In the genomic region with DNA sequence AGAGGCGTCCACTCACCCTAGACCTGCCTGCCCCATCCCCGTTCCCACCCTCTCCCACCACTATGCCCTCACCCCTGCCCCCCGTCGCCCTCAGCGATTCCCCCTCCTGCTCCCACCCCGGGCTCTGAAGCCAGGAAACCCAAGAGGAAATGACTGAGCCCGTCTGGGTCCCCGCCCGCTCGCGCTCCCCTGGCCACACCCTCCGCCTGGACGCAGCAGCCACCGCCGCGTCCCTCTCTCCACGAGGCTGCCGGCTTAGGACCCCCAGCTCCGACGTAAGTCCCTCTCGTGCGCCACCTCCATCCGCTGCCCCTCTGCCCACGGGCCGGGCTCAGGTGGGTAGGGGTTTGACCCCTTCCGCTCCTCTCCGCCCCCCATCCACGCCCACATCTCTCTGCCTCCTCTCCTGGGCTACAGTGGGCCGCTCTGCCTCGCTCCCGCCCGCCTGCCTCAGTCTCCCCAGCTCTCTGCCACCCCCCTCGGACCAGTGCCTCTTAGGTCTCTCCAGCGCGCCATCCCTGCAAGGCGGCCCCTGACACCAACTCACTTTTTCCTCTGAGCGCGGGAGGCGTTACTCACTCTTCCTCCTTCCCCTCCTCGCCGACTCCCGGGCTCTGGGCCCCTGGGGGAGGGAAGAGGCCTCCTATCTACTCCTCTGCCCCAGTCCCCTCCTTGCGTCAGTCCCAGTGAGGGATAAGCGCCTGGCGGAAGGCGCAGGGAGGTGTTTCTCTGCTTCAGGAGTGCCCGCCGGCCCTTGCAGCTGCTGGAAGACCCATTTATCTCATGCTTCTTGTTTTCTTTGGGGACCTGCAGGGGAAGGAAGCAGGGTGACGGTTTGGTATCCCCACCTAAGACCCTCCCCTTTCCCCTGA, we compare ENCODE assay signal across 8 cellular contexts. TPM values are rescaled to one million over a fixed set of nuclear protein-coding genes. Genes with fewer than 3 reads are reported as not detected.
DNase-seq lines count a peak whose midpoint lies in the region; ATAC-seq and TF ChIP-seq lines count a peak whose summit lies in the region.

A gene with protein sequence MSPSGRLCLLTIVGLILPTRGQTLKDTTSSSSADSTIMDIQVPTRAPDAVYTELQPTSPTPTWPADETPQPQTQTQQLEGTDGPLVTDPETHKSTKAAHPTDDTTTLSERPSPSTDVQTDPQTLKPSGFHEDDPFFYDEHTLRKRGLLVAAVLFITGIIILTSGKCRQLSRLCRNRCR (plus strand): TSS at position 201 of the 872 bp plus-strand sequence. CDS start 816 bp downstream, outside the sequence.

- H3K4me3 Mint-ChIP-seq in CD4-positive, alpha-beta memory T cell, result peak within 1 kb of the TSS; percentile 98 to 100 (median 99)

- peak; percentile 60 to 84 (median 64) for DNase-seq in CD4-positive, alpha-beta memory T cell
- peak; percentile 86 for DNase-seq in activated naive CD4-positive, alpha-beta T cell treated with Interleukin-2 at 50 U/mL for 16 hours
- DNase-seq in Right ventricle myocardium superior, result peak; percentile 81
- DNase-seq in pulmonary artery endothelial cell (ENCODE audit: low read depth, low spot score), result peak; percentile 36
- no peak for DNase-seq in foreskin melanocyte

- WGBS in urinary bladder, result 1% methylated on average over 49 of the region's 49 CpGs

- CTCF ChIA-PET in CD4-positive, alpha-beta memory T cell (lab: Charles Lee; ENCODE audit: partially characterized antibody), result interaction anchor here (0.7 to 4.2 kb wide), 18 partner anchors 8 to 88 kb away, joined by 3 to 90 read pairs (median 6); a partner anchor contains a TSS

- peaks cover 56% of the 10 kb centered on the region for H3K4me1 ChIP-seq in CD4-positive, alpha-beta memory T cell (ENCODE audit: insufficient read depth, low read length)
- H3K4me1 ChIP-seq in urinary bladder (ENCODE audit: insufficient read depth), result no peaks in the 10 kb centered on the region

- POLR2A ChIA-PET in CD4-positive, alpha-beta memory T cell (lab: Charles Lee; ENCODE audit: partially characterized antibody), result interaction anchor here (0.8 to 10.5 kb wide), 16 partner anchors 12 to 309 kb away, joined by 3 to 140 read pairs (median 12); a partner anchor contains a TSS

- peak within 1 kb of the TSS; percentile 91 for H3K27ac ChIP-seq in CD4-positive, alpha-beta memory T cell (ENCODE audit: low read depth, low read length)
- H3K27ac ChIP-seq in urinary bladder (ENCODE audit: low read depth), result peak within 1 kb of the TSS; percentile 74

- peaks cover 35 to 68% (median 46%) of the 10 kb centered on the region in 4 donors for H3K4me1 Mint-ChIP-seq in CD4-positive, alpha-beta memory T cell

- H3K36me3 ChIP-seq in CD4-positive, alpha-beta memory T cell (ENCODE audit: insufficient read depth, low read length), result peaks cover 32% of the 10 kb centered on the region
- H3K36me3 ChIP-seq in urinary bladder (ENCODE audit: insufficient read depth), result no peaks in the 10 kb centered on the region

- H3K4me3 ChIP-seq in CD4-positive, alpha-beta memory T cell (ENCODE audit: low read length in 2 of 2), result peak within 1 kb of the TSS; percentile 91 to 95
- peak within 1 kb of the TSS; percentile 61 for H3K4me3 ChIP-seq in urinary bladder (ENCODE audit: low read depth, low read length)

- no peaks in the 10 kb centered on the region for H3K27me3 Mint-ChIP-seq in CD4-positive, alpha-beta memory T cell

- peak within 1 kb of the TSS; percentile 98 to 99 (median 99) for H3K27ac Mint-ChIP-seq in CD4-positive, alpha-beta memory T cell

- no peaks in the 10 kb centered on the region for H3K9me3 ChIP-seq in CD4-positive, alpha-beta memory T cell (ENCODE audit: control insufficient read depth in 1 of 2, low read length in 2 of 2)

- H3K27me3 ChIP-seq in CD4-positive, alpha-beta memory T cell (ENCODE audit: insufficient read depth, low read length), result no peaks in the 10 kb centered on the region

- no peaks in the 10 kb centered on the region for H3K9me3 Mint-ChIP-seq in CD4-positive, alpha-beta memory T cell

- H3K36me3 Mint-ChIP-seq in CD4-positive, alpha-beta memory T cell, result peaks cover 37 to 49% of the 10 kb centered on the region in 2 donors

- ATAC-seq in HG02642 (IDR thresholded peaks at IDR 0.05; ENCODE audit: poor library complexity, unreplicated experiment), result peak; percentile 45
- peak; percentile 82 for ATAC-seq in SK-N-SH treated with all-trans-retinoic acid at 6 μM for 48 hours
- ATAC-seq in Right ventricle myocardium superior (ENCODE audit: poor library complexity), result peak; percentile 87

- intact Hi-C loops in CD4-positive, alpha-beta memory T cell (cut with micrococcal nuclease), result loop anchor here (1.0 to 5.0 kb wide), 2 partner anchors 42 to 57 kb away; no protein-coding TSS in a partner anchor
- intact Hi-C loops in Right ventricle myocardium superior (cut with DNase I), result loop anchor here (5.0 kb wide), 1 partner anchor 113 kb away; a partner anchor contains a TSS

TF ChIP-seq in SK-N-SH treated with all-trans-retinoic acid at 6 μM for 48 hours, 23 proteins besides CTCF, POLR2A, EP300 and RAD21 (continues in another document):
- TF ChIP-seq ZNF565 (CRISPR knock-in tag; conservative IDR thresholded peaks at IDR 0.05; ENCODE audit: low read depth) (no peak), TOX (CRISPR knock-in tag; IDR thresholded peaks at IDR 0.05; ENCODE audit: borderline replicate concordance) (no peak), CSDC2 (CRISPR knock-in tag; IDR thresholded peaks at IDR 0.05) (no peak), TCF4 (CRISPR knock-in tag; IDR thresholded peaks at IDR 0.05; ENCODE audit: borderline replicate concordance) (no peak), RARB (CRISPR knock-in tag; IDR thresholded peaks at IDR 0.05) (no peak), BACH2 (CRISPR knock-in tag; IDR thresholded peaks at IDR 0.05; ENCODE audit: borderline replicate concordance) (no peak), ZFP3 (CRISPR knock-in tag; IDR thresholded peaks at IDR 0.05) (no peak)
- TF ChIP-seq, protein P1, sequence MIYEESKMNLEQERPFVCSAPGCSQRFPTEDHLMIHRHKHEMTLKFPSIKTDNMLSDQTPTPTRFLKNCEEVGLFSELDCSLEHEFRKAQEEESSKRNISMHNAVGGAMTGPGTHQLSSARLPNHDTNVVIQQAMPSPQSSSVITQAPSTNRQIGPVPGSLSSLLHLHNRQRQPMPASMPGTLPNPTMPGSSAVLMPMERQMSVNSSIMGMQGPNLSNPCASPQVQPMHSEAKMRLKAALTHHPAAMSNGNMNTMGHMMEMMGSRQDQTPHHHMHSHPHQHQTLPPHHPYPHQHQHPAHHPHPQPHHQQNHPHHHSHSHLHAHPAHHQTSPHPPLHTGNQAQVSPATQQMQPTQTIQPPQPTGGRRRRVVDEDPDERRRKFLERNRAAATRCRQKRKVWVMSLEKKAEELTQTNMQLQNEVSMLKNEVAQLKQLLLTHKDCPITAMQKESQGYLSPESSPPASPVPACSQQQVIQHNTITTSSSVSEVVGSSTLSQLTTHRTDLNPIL (CRISPR knock-in tag; IDR thresholded peaks at IDR 0.05; ENCODE audit: low read depth), result no peak
- TF ChIP-seq, protein P2, sequence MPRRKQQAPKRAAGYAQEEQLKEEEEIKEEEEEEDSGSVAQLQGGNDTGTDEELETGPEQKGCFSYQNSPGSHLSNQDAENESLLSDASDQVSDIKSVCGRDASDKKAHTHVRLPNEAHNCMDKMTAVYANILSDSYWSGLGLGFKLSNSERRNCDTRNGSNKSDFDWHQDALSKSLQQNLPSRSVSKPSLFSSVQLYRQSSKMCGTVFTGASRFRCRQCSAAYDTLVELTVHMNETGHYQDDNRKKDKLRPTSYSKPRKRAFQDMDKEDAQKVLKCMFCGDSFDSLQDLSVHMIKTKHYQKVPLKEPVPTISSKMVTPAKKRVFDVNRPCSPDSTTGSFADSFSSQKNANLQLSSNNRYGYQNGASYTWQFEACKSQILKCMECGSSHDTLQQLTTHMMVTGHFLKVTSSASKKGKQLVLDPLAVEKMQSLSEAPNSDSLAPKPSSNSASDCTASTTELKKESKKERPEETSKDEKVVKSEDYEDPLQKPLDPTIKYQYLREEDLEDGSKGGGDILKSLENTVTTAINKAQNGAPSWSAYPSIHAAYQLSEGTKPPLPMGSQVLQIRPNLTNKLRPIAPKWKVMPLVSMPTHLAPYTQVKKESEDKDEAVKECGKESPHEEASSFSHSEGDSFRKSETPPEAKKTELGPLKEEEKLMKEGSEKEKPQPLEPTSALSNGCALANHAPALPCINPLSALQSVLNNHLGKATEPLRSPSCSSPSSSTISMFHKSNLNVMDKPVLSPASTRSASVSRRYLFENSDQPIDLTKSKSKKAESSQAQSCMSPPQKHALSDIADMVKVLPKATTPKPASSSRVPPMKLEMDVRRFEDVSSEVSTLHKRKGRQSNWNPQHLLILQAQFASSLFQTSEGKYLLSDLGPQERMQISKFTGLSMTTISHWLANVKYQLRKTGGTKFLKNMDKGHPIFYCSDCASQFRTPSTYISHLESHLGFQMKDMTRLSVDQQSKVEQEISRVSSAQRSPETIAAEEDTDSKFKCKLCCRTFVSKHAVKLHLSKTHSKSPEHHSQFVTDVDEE (CRISPR knock-in tag; IDR thresholded peaks at IDR 0.05), result no peak
- TF ChIP-seq, protein P3, sequence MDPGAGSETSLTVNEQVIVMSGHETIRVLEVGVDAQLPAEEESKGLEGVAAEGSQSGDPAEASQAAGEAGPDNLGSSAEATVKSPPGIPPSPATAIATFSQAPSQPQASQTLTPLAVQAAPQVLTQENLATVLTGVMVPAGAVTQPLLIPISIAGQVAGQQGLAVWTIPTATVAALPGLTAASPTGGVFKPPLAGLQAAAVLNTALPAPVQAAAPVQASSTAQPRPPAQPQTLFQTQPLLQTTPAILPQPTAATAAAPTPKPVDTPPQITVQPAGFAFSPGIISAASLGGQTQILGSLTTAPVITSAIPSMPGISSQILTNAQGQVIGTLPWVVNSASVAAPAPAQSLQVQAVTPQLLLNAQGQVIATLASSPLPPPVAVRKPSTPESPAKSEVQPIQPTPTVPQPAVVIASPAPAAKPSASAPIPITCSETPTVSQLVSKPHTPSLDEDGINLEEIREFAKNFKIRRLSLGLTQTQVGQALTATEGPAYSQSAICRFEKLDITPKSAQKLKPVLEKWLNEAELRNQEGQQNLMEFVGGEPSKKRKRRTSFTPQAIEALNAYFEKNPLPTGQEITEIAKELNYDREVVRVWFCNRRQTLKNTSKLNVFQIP (CRISPR knock-in tag; IDR thresholded peaks at IDR 0.05; ENCODE audit: borderline replicate concordance, low read depth), result no peak

RNA-seq across cellular contexts. Expression of the gene that starts here (rescaled TPM):
- 100 to 1,000 TPM; 473 to 484 TPM for total RNA-seq in CD4-positive, alpha-beta memory T cell
- polyA plus RNA-seq in CD4-positive, alpha-beta memory T cell, result 100 to 1,000 TPM; 452 to 833 TPM
- 20.9 TPM for total RNA-seq in Right ventricle myocardium superior
- total RNA-seq in pulmonary artery endothelial cell, result 31.8 and 32.1 TPM in 2 replicates
- total RNA-seq in urinary bladder, result 6.6 TPM
- 105 TPM for polyA plus RNA-seq in urinary bladder

Comparison
In these comparisons a context has a peak if more than half of its experiments do, and no peak if none do; other contexts are left out.
1. RNA of the gene that starts here (total RNA-seq): 473 to 484 TPM in CD4-positive, alpha-beta memory T cell; 31.8 to 32.1 TPM in pulmonary artery endothelial cell, 20.9 TPM in Right ventricle myocardium superior (single experiment) and 6.6 TPM in urinary bladder (single experiment); every median in the first group is over 10 times any median in the second.
2. Peak in every context shown above with its lines, with median percentiles within 50 percentile points of each other: ATAC-seq.